Comparison of ENCODE assay signal across 20 cellular contexts in the genomic region with DNA sequence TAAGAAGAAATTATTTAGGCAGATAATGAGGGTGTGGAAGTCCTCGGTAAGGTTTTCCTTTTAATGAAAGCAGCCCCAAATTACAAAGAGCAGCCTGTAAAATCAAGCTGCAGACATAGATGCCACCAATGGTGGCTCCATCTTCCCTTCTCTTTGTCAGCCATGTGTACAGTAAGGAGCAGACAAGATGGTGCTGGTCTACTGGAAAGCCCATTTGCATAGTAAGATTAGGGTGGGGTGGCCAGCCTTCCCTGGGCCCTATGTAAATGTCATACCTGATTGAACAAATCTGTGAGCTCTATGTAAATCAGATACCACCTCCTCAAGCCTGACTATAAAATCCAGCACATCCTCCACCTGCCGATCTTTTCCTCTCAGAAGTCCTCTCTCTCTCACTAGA.
DNase-seq lines count a peak whose midpoint lies in the region; ATAC-seq and TF ChIP-seq lines count a peak whose summit lies in the region.
"Had no signal": no experiment of that assay in that cellular context is flagged by ENCODE, and none has a peak within 500 bp of the region (broad histone marks: within the 10 kb centered on the region; RNA-seq: fewer than 3 reads in every experiment).

No MANE protein-coding gene starts in this region.

- H3K9me3 ChIP-seq in mammary epithelial cell (replicated peaks; ENCODE audit: insufficient read depth, low read length) (no peaks in the 10 kb centered on the region), suprapubic skin (no peaks in the 10 kb centered on the region)
- H3K9me3 ChIP-seq: breast epithelium, gastrocnemius medialis, left lung, right lobe of liver had no signal

- H2AFZ ChIP-seq in mammary epithelial cell (ENCODE audit: low read depth, low read length), result peak overlapping the region; percentile 38

- in situ Hi-C loops in mammary epithelial cell (cut with MboI; ENCODE audit: low sequenced_read_pairs in 2 of 2), result no loop called here

- CTCF ChIA-PET in mammary epithelial cell (lab: Charles Lee; ENCODE audit: low non-redundant PET), result no interaction called here
- CTCF ChIA-PET in MCF 10A (lab: Yijun Ruan, JAX), result interaction anchor here (0.6 to 1.0 kb wide), 4 partner anchors 12 to 142 kb away, joined by 3 read pairs; no protein-coding TSS in a partner anchor

- H3K36me3 ChIP-seq in mammary epithelial cell (ENCODE audit: insufficient read depth, low read length), result no peaks in the 10 kb centered on the region
- H3K36me3 ChIP-seq in suprapubic skin, result no peaks in the 10 kb centered on the region
- H3K36me3 ChIP-seq: breast epithelium, gastrocnemius medialis, left lung, right lobe of liver had no signal

- H3K4me1 Mint-ChIP-seq in MCF 10A (ENCODE audit: insufficient read depth, unreplicated experiment) (peaks cover 17% of the 10 kb centered on the region), chondrocyte (ENCODE audit: low read depth) (peaks cover 21% of the 10 kb centered on the region)
- peaks cover 6 to 26% (median 14%) of the 10 kb centered on the region in 4 donors for H3K4me1 Mint-ChIP-seq in naive thymus-derived CD8-positive, alpha-beta T cell

- H4K20me1 ChIP-seq in mammary epithelial cell (ENCODE audit: insufficient read depth, low read length), result no peaks in the 10 kb centered on the region

- intact Hi-C loops in mammary epithelial cell (cut with micrococcal nuclease) (no loop called here), MCF 10A (cut with micrococcal nuclease) (no loop called here)

- H3K36me3 Mint-ChIP-seq in MCF 10A (ENCODE audit: insufficient read depth, unreplicated experiment) (no peaks in the 10 kb centered on the region), chondrocyte (ENCODE audit: low read depth) (no peaks in the 10 kb centered on the region)
- H3K36me3 Mint-ChIP-seq in naive thymus-derived CD8-positive, alpha-beta T cell, result no peaks in the 10 kb centered on the region
- H3K36me3 Mint-ChIP-seq: CD4-positive, alpha-beta memory T cell had no signal

- no peaks in the 10 kb centered on the region for H3K79me2 ChIP-seq in mammary epithelial cell (ENCODE audit: insufficient read depth, low read length)

- peak overlapping the region; percentile 63 for H3K27ac ChIP-seq in mammary epithelial cell (ENCODE audit: insufficient read depth, low read depth, low read length)
- H3K27ac ChIP-seq in suprapubic skin, result peak overlapping the region; percentile 54
- H3K27ac ChIP-seq: breast epithelium, gastrocnemius medialis, HL-60, left lung, right lobe of liver had no signal

- no peak for TF ChIP-seq EP300 in suprapubic skin (IDR thresholded peaks at IDR 0.05)

- TF ChIP-seq CTCF in mammary epithelial cell (conservative IDR thresholded peaks at IDR 0.05 in 1 of 2, IDR thresholded peaks at IDR 0.05 in 1 of 2; ENCODE audit: extremely low read depth in 1 of 2, insufficient read depth in 1 of 2, low read depth in 1 of 2, low read length in 2 of 2) (no peak), MCF 10A (IDR thresholded peaks at IDR 0.05; ENCODE audit: unreplicated experiment) (no peak), chondrocyte (IDR thresholded peaks at IDR 0.05) (no peak), suprapubic skin (IDR thresholded peaks at IDR 0.05) (no peak)

- H3K4me1 ChIP-seq in mammary epithelial cell (ENCODE audit: insufficient read depth, low read length) (peaks cover 19% of the 10 kb centered on the region), suprapubic skin (peaks cover 5% of the 10 kb centered on the region)
- H3K4me1 ChIP-seq: breast epithelium, gastrocnemius medialis, right lobe of liver had no signal

- no peak for TF ChIP-seq POLR2A in suprapubic skin (IDR thresholded peaks at IDR 0.05)

- POLR2A ChIA-PET in MCF 10A (lab: Yijun Ruan, JAX), result interaction anchor here (0.8 to 2.2 kb wide), 4 partner anchors 24 to 155 kb away, joined by 3 to 12 read pairs (median 8); partner anchors contain the start of gene SERTAD2
- POLR2A ChIA-PET in naive thymus-derived CD8-positive, alpha-beta T cell (lab: Charles Lee), result interaction anchor here (0.6 to 1.3 kb wide), 5 partner anchors 11 to 497 kb away, joined by 3 to 4 read pairs (median 3); no protein-coding TSS in a partner anchor

- no peak overlapping the region for H3K9ac ChIP-seq in mammary epithelial cell (ENCODE audit: insufficient read depth, low read length)

- dilution Hi-C loops in mammary epithelial cell (cut with HindIII; ENCODE audit: low sequenced_read_pairs), result loop anchor here (5.0 kb wide), 1 partner anchor 46 kb away; no protein-coding TSS in a partner anchor

- H3K4me3 ChIP-seq in mammary epithelial cell (replicated peaks in 1 of 3; ENCODE audit: insufficient read depth in 1 of 3, low read depth in 2 of 3, low read length in 3 of 3), result no peak overlapping the region
- no peak overlapping the region for H3K4me3 ChIP-seq in suprapubic skin
- H3K4me3 ChIP-seq: breast epithelium, gastrocnemius medialis, left lung, right lobe of liver had no signal

- peak overlapping the region; percentile 76 for H3K4me2 ChIP-seq in mammary epithelial cell (ENCODE audit: insufficient read depth, low read depth, low read length)

- no peak for ATAC-seq in naive thymus-derived CD8-positive, alpha-beta T cell
- ATAC-seq: gastrocnemius medialis had no signal

- no peaks in the 10 kb centered on the region for H3K27me3 Mint-ChIP-seq in MCF 10A (ENCODE audit: insufficient read depth, unreplicated experiment)
- no peaks in the 10 kb centered on the region for H3K27me3 Mint-ChIP-seq in chondrocyte (ENCODE audit: low read depth)
- H3K27me3 Mint-ChIP-seq in naive thymus-derived CD8-positive, alpha-beta T cell, result no peaks in the 10 kb centered on the region
- H3K27me3 Mint-ChIP-seq: activated naive CD8-positive, alpha-beta T cell treated with anti-CD3 and anti-CD28 coated beads, Interleukin-2, amount 10 ng/mL, durations not matched to agents 7 days and 5 days; CD4-positive, alpha-beta memory T cell; IgD-negative memory B cell had no signal

- no peak overlapping the region for H3K4me3 Mint-ChIP-seq in MCF 10A (ENCODE audit: unreplicated experiment)
- H3K4me3 Mint-ChIP-seq in chondrocyte (ENCODE audit: unreplicated experiment), result no peak overlapping the region
- H3K4me3 Mint-ChIP-seq in naive thymus-derived CD8-positive, alpha-beta T cell, result no peak overlapping the region
- H3K4me3 Mint-ChIP-seq: activated naive CD8-positive, alpha-beta T cell treated with anti-CD3 and anti-CD28 coated beads, Interleukin-2, amount 10 ng/mL, durations not matched to agents 7 days and 5 days; CD4-positive, alpha-beta memory T cell had no signal

- BruUV-seq in mammary epithelial cell (replicated peaks; lab: Mats Ljungman, UMichigan), result no TSS peak
- BruUV-seq in MCF 10A (replicated peaks; lab: Mats Ljungman, UMichigan), result no TSS peak

- H3K27me3 ChIP-seq in mammary epithelial cell (ENCODE audit: insufficient read depth, low read length), result no peaks in the 10 kb centered on the region
- H3K27me3 ChIP-seq in suprapubic skin, result no peaks in the 10 kb centered on the region
- H3K27me3 ChIP-seq: breast epithelium, gastrocnemius medialis, left lung, right lobe of liver had no signal

- H3K27ac Mint-ChIP-seq in MCF 10A (ENCODE audit: low read depth, unreplicated experiment) (no peak overlapping the region), chondrocyte (ENCODE audit: unreplicated experiment) (peak overlapping the region; percentile 65)
- peak overlapping the region in 1 of 10 donors; percentile 47 for H3K27ac Mint-ChIP-seq in naive thymus-derived CD8-positive, alpha-beta T cell
- H3K27ac Mint-ChIP-seq: activated naive CD8-positive, alpha-beta T cell treated with anti-CD3 and anti-CD28 coated beads, Interleukin-2, amount 10 ng/mL, durations not matched to agents 7 days and 5 days; IgD-negative memory B cell had no signal

- 97% methylated on average over 2 of the region's 2 CpGs for WGBS in mammary epithelial cell (ENCODE audit: low coverage, missing lambda C conversion rate)
- WGBS in suprapubic skin, result 84% methylated on average over 2 of the region's 2 CpGs

- no peak for DNase-seq in mammary epithelial cell
- DNase-seq in MCF 10A (ENCODE audit: unreplicated experiment), result no peak
- peak; percentile 86 for DNase-seq in NCI-H526 treated with DMSO at 0.1 percent for 48 hours (lab: John Stamatoyannopoulos, UW)
- DNase-seq in chondrocyte (ENCODE audit: low spot score), result no peak
- DNase-seq in suprapubic skin (ENCODE audit: low spot score in 2 of 2), result no peak
- no peak for DNase-seq in hepatic stellate cell (ENCODE audit: low spot score)
- no peak for DNase-seq in middle frontal gyrus (ENCODE audit: extremely low spot score, low spot score)
- DNase-seq in naive thymus-derived CD8-positive, alpha-beta T cell, result no peak
- DNase-seq: activated CD4-positive, alpha-beta T cell treated with anti-CD3 and anti-CD28 coated beads for 1 hour; activated naive CD8-positive, alpha-beta T cell treated with anti-CD3 and anti-CD28 coated beads, Interleukin-2, amount 10 ng/mL, durations not matched to agents 7 days and 5 days; CD4-positive, alpha-beta memory T cell; DND-41; gastrocnemius medialis; H7; NCI-H1092 treated with DMSO at 0.1 percent for 48 hours; right lobe of liver had no signal

- H3K9me3 Mint-ChIP-seq in MCF 10A (ENCODE audit: unreplicated experiment) (no peaks in the 10 kb centered on the region), chondrocyte (ENCODE audit: low read depth) (no peaks in the 10 kb centered on the region)
- H3K9me3 Mint-ChIP-seq in naive thymus-derived CD8-positive, alpha-beta T cell, result no peaks in the 10 kb centered on the region
